In the genomic region with DNA sequence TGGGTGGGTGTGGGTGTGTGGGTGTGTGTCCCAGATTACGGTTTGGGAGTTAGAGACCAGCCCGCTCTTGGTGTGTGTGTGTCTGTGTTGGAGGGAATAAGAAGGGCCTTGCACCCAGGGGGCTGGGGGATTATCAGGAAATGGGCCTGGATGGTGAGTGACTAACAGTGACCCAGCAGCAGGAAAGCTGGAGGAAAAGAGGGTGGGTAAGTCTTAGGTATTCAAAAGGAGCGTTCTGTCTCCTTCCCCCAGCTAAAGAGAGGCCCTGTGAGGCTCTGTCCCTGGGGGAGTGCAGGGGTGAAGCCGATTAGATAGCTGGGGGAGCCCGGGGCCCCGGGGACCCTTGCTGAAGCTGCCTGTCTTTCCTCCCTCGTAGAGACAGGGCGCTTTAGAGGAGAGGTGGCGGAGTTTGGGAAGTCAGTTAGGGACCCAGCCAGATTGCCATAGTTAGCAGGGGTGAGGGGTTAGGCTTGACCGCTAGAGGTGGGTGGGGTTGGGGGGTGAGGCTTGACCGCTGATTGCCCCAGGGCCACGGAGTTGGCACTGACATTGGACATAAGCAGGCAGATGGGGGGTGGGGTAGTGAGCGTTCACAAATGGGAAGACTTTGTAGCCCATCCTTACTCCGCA, we compare ENCODE assay signal across 1 cellular context.
TF ChIP-seq lines count a peak whose summit lies in the region.

No MANE protein-coding gene starts in this region.

TF ChIP-seq in endothelial cell of umbilical vein, 7 proteins besides CTCF, POLR2A, EP300 and RAD21:
- no peak for TF ChIP-seq JUN (IDR thresholded peaks at IDR 0.05; ENCODE audit: borderline replicate concordance, insufficient read depth, insufficient read length, low read depth)
- TF ChIP-seq MYC (IDR thresholded peaks at IDR 0.05; ENCODE audit: low read depth, low read length), result no peak
- no peak for TF ChIP-seq MAX (IDR thresholded peaks at IDR 0.05; ENCODE audit: insufficient read depth, insufficient read length)
- no peak for TF ChIP-seq FOS (IDR thresholded peaks at IDR 0.05; ENCODE audit: borderline replicate concordance, insufficient read depth, low read length)
